In the genomic region with DNA sequence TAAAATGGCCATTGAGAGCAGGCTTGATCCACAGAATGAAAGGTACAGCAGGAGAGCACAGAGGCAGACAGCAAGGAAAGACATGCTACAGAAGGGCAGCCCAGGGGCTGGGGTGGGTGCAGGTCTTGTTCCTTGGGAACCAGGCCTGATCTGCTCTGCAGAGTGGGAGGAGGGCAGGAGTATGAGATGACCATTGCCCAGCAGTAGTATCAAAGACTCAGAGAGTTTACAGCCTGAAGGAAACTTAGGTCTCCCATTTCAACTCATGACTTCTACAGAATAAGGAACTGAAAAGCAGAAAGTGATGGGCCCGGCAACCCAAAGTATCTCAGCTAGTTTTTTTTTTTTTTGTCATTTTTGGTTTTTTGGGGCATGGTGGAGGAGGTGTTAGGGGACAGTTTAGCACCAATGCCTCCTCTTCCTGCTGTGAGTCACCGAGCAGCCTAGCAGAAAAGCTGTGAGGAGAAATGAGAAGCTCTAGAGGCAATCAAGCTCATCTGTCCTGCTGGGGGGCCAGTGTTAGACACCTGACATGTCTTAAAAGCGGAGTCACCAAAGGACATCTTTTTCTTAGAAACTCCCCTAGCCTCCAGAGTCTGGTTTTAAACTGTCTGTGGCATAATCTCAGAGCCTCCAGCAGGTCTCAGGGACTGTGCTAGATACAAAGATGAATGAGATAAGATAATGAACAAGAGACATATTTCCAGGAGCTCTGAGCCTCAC, we compare ENCODE assay signal across 1 cellular context.
TF ChIP-seq lines count a peak whose summit lies in the region.

No MANE protein-coding gene starts in this region.

TF ChIP-seq in GM23338, 12 proteins besides CTCF, POLR2A, EP300 and RAD21 (continued from another document):
- TF ChIP-seq, protein P1, sequence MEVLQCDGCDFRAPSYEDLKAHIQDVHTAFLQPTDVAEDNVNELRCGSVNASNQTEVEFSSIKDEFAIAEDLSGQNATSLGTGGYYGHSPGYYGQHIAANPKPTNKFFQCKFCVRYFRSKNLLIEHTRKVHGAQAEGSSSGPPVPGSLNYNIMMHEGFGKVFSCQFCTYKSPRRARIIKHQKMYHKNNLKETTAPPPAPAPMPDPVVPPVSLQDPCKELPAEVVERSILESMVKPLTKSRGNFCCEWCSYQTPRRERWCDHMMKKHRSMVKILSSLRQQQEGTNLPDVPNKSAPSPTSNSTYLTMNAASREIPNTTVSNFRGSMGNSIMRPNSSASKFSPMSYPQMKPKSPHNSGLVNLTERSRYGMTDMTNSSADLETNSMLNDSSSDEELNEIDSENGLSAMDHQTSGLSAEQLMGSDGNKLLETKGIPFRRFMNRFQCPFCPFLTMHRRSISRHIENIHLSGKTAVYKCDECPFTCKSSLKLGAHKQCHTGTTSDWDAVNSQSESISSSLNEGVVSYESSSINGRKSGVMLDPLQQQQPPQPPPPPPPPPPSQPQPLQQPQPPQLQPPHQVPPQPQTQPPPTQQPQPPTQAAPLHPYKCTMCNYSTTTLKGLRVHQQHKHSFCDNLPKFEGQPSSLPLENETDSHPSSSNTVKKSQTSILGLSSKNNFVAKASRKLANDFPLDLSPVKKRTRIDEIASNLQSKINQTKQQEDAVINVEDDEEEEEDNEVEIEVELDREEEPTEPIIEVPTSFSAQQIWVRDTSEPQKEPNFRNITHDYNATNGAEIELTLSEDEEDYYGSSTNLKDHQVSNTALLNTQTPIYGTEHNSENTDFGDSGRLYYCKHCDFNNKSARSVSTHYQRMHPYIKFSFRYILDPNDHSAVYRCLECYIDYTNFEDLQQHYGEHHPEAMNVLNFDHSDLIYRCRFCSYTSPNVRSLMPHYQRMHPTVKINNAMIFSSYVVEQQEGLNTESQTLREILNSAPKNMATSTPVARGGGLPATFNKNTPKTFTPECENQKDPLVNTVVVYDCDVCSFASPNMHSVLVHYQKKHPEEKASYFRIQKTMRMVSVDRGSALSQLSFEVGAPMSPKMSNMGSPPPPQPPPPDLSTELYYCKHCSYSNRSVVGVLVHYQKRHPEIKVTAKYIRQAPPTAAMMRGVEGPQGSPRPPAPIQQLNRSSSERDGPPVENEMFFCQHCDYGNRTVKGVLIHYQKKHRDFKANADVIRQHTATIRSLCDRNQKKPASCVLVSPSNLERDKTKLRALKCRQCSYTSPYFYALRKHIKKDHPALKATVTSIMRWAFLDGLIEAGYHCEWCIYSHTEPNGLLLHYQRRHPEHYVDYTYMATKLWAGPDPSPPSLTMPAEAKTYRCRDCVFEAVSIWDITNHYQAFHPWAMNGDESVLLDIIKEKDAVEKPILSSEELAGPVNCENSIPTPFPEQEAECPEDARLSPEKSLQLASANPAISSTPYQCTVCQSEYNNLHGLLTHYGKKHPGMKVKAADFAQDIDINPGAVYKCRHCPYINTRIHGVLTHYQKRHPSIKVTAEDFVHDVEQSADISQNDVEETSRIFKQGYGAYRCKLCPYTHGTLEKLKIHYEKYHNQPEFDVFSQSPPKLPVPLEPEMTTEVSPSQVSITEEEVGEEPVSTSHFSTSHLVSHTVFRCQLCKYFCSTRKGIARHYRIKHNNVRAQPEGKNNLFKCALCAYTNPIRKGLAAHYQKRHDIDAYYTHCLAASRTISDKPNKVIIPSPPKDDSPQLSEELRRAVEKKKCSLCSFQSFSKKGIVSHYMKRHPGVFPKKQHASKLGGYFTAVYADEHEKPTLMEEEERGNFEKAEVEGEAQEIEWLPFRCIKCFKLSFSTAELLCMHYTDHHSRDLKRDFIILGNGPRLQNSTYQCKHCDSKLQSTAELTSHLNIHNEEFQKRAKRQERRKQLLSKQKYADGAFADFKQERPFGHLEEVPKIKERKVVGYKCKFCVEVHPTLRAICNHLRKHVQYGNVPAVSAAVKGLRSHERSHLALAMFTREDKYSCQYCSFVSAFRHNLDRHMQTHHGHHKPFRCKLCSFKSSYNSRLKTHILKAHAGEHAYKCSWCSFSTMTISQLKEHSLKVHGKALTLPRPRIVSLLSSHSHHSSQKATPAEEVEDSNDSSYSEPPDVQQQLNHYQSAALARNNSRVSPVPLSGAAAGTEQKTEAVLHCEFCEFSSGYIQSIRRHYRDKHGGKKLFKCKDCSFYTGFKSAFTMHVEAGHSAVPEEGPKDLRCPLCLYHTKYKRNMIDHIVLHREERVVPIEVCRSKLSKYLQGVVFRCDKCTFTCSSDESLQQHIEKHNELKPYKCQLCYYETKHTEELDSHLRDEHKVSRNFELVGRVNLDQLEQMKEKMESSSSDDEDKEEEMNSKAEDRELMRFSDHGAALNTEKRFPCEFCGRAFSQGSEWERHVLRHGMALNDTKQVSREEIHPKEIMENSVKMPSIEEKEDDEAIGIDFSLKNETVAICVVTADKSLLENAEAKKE (CRISPR knock-in tag; IDR thresholded peaks at IDR 0.05), result no peak
- TF ChIP-seq NANOG (IDR thresholded peaks at IDR 0.05; ENCODE audit: borderline replicate concordance), result no peak
- TF ChIP-seq ZNF331 (CRISPR knock-in tag; IDR thresholded peaks at IDR 0.05; ENCODE audit: low read depth), result no peak
- no peak for TF ChIP-seq EZH2 (IDR thresholded peaks at IDR 0.05; ENCODE audit: low read depth, unreplicated experiment)
- TF ChIP-seq POLR2AphosphoS5 (IDR thresholded peaks at IDR 0.05; ENCODE audit: low read depth), result no peak
- no peak for TF ChIP-seq ZNF114 (CRISPR knock-in tag; IDR thresholded peaks at IDR 0.05)
- TF ChIP-seq EZH2phosphoT487 (IDR thresholded peaks at IDR 0.05; ENCODE audit: unreplicated experiment), result no peak
- TF ChIP-seq CREB1 (CRISPR knock-in tag; IDR thresholded peaks at IDR 0.05; ENCODE audit: low read depth), result no peak
TF ChIP-seq in GM23338: peak in this region for 0.
